Comparison of ENCODE assay signal across 13 cellular contexts in genomic region chr6:40164345-40164755, GRCh38.
DNase-seq lines count a peak whose midpoint lies in the region; ATAC-seq and TF ChIP-seq lines count a peak whose summit lies in the region.
"Had no signal": no experiment of that assay in that cellular context is flagged by ENCODE, and none has a peak within 500 bp of the region (broad histone marks: within the 10 kb centered on the region; RNA-seq: fewer than 3 reads in every experiment).

No MANE protein-coding gene starts in this region.

- H3K4me3 ChIP-seq in Karpas-422 (ENCODE audit: low read length): no peak overlapping the region
- H3K4me3 ChIP-seq in neural progenitor cell: no peak overlapping the region
- no peak overlapping the region for H3K4me3 ChIP-seq in foreskin fibroblast (ENCODE audit: low read depth in 1 of 2, low read length in 2 of 2)
- no peak overlapping the region for H3K4me3 ChIP-seq in CD8-positive, alpha-beta T cell (ENCODE audit: low read depth, low read length)
- H3K4me3 ChIP-seq: BLaER1, mucosa of descending colon, upper lobe of left lung had no signal

- H2AFZ ChIP-seq in Karpas-422 (ENCODE audit: low read length): no peak overlapping the region
- peak overlapping the region; percentile 87 for H2AFZ ChIP-seq in neural progenitor cell (replicated peaks)

- no peaks in the 10 kb centered on the region for H3K9me2 ChIP-seq in Karpas-422 (replicated peaks; ENCODE audit: insufficient read depth, low read length)

- H3K9me3 Mint-ChIP-seq in neural progenitor cell (no peaks in the 10 kb centered on the region), osteocyte (ENCODE audit: unreplicated experiment) (no peaks in the 10 kb centered on the region)
- H3K9me3 Mint-ChIP-seq in CD8-positive, alpha-beta T cell: no peaks in the 10 kb centered on the region

- H3K79me2 ChIP-seq in Karpas-422 (ENCODE audit: low read length) (no peaks in the 10 kb centered on the region), neural progenitor cell (ENCODE audit: low read depth) (no peaks in the 10 kb centered on the region)

- H3K36me3 Mint-ChIP-seq in neural progenitor cell (no peaks in the 10 kb centered on the region), osteocyte (ENCODE audit: unreplicated experiment) (no peaks in the 10 kb centered on the region)
- H3K36me3 Mint-ChIP-seq in CD8-positive, alpha-beta T cell: no peaks in the 10 kb centered on the region

- H3K4me1 Mint-ChIP-seq in neural progenitor cell: no peaks in the 10 kb centered on the region
- H3K4me1 Mint-ChIP-seq in CD8-positive, alpha-beta T cell (ENCODE audit: low read depth): no peaks in the 10 kb centered on the region
- no peaks in the 10 kb centered on the region for H3K4me1 Mint-ChIP-seq in osteocyte (ENCODE audit: unreplicated experiment)

- ATAC-seq in HG02981 (IDR thresholded peaks at IDR 0.05; ENCODE audit: unreplicated experiment): no peak
- no peak for ATAC-seq in CD8-positive, alpha-beta T cell
- ATAC-seq: activated CD4-positive, CD25-positive, alpha-beta regulatory T cell treated with anti-CD3 and anti-CD28 coated beads, Interleukin-2, amount 50 U/mL, for 24 hours; mucosa of descending colon had no signal

- CTCF ChIA-PET in CD8-positive, alpha-beta T cell (lab: Charles Lee): no interaction called here

- intact Hi-C loops in CD8-positive, alpha-beta T cell (cut with DNase I, micrococcal nuclease): no loop called here

- no peaks in the 10 kb centered on the region for H3K27me3 ChIP-seq in Karpas-422 (ENCODE audit: low read length)
- no peaks in the 10 kb centered on the region for H3K27me3 ChIP-seq in neural progenitor cell
- H3K27me3 ChIP-seq in CD8-positive, alpha-beta T cell (ENCODE audit: insufficient read depth, low read length): no peaks in the 10 kb centered on the region
- H3K27me3 ChIP-seq: BLaER1, upper lobe of left lung had no signal

- H3K9me3 ChIP-seq in Karpas-422 (ENCODE audit: low read length) (no peaks in the 10 kb centered on the region), neural progenitor cell (ENCODE audit: low read depth) (no peaks in the 10 kb centered on the region)
- H3K9me3 ChIP-seq in CD8-positive, alpha-beta T cell (ENCODE audit: low read length): no peaks in the 10 kb centered on the region
- H3K9me3 ChIP-seq: BLaER1, mucosa of descending colon, upper lobe of left lung had no signal

- H3K4me3 Mint-ChIP-seq in neural progenitor cell (no peak overlapping the region), osteocyte (ENCODE audit: unreplicated experiment) (no peak overlapping the region)
- no peak overlapping the region for H3K4me3 Mint-ChIP-seq in CD8-positive, alpha-beta T cell

- H3K27ac ChIP-seq in Karpas-422 (ENCODE audit: low read length): no peak overlapping the region
- no peak overlapping the region for H3K27ac ChIP-seq in neural progenitor cell
- no peak overlapping the region for H3K27ac ChIP-seq in CD8-positive, alpha-beta T cell (ENCODE audit: low read depth, low read length)
- H3K27ac ChIP-seq: BLaER1, upper lobe of left lung had no signal

- H3K36me3 ChIP-seq in Karpas-422 (ENCODE audit: insufficient read depth, low read length): no peaks in the 10 kb centered on the region
- H3K36me3 ChIP-seq in neural progenitor cell: no peaks in the 10 kb centered on the region
- H3K36me3 ChIP-seq in CD8-positive, alpha-beta T cell (ENCODE audit: insufficient read depth, low read length): no peaks in the 10 kb centered on the region
- H3K36me3 ChIP-seq: BLaER1, upper lobe of left lung had no signal

- peak overlapping the region; percentile 57 for H3K27ac Mint-ChIP-seq in neural progenitor cell
- no peak overlapping the region for H3K27ac Mint-ChIP-seq in CD8-positive, alpha-beta T cell
- no peak overlapping the region for H3K27ac Mint-ChIP-seq in osteocyte (ENCODE audit: unreplicated experiment)

- H3F3A ChIP-seq in neural progenitor cell (ENCODE audit: low read depth): no peaks in the 10 kb centered on the region

- H4K20me1 ChIP-seq in Karpas-422 (ENCODE audit: insufficient read depth, low read depth, low read length): no peaks in the 10 kb centered on the region
- no peaks in the 10 kb centered on the region for H4K20me1 ChIP-seq in neural progenitor cell (ENCODE audit: low read depth)
- H4K20me1 ChIP-seq: BLaER1 had no signal

- H3K27me3 Mint-ChIP-seq in neural progenitor cell (ENCODE audit: insufficient read depth, low read depth) (peaks cover 8% of the 10 kb centered on the region), osteocyte (ENCODE audit: unreplicated experiment) (no peaks in the 10 kb centered on the region)
- H3K27me3 Mint-ChIP-seq in CD8-positive, alpha-beta T cell (ENCODE audit: low read depth): peaks cover 8% of the 10 kb centered on the region

- no peaks in the 10 kb centered on the region for H3K4me1 ChIP-seq in Karpas-422 (ENCODE audit: low read length)
- H3K4me1 ChIP-seq in neural progenitor cell: no peaks in the 10 kb centered on the region
- no peaks in the 10 kb centered on the region for H3K4me1 ChIP-seq in CD8-positive, alpha-beta T cell (ENCODE audit: insufficient read depth, low read length)
- H3K4me1 ChIP-seq: BLaER1, upper lobe of left lung had no signal

- DNase-seq in Ammon's horn (ENCODE audit: low spot score) (peak; percentile 66), Karpas-422 (peak; percentile 51), anterior cingulate cortex (lab: John Stamatoyannopoulos, UW) (peak in 41 of 58 donors; percentile 1 to 83 (median 26)), neural progenitor cell (ENCODE audit: low spot score) (no peak), foreskin fibroblast (no peak), osteocyte (ENCODE audit: extremely low spot score, unreplicated experiment) (no peak)
- DNase-seq in CD8-positive, alpha-beta T cell: no peak
- DNase-seq: activated T-cell treated with anti-CD3 and anti-CD28 coated beads, Interleukin-2, amount 50 U/mL, for 48 hours; mucosa of descending colon had no signal

- TF ChIP-seq CTCF in neural progenitor cell (IDR thresholded peaks at IDR 0.05) (no peak), foreskin fibroblast (IDR thresholded peaks at IDR 0.05; ENCODE audit: low read depth, low read length) (no peak), osteocyte (IDR thresholded peaks at IDR 0.05) (no peak)
- no peak for TF ChIP-seq CTCF in CD8-positive, alpha-beta T cell (IDR thresholded peaks at IDR 0.05)

- H3K4me2 ChIP-seq in Karpas-422 (ENCODE audit: low read depth, low read length, poor library complexity, severe bottlenecking) (no peak overlapping the region), neural progenitor cell (no peak overlapping the region)
- H3K4me2 ChIP-seq: BLaER1 had no signal

- no peak overlapping the region for H3K9ac ChIP-seq in Karpas-422 (ENCODE audit: low read length)
- no peak overlapping the region for H3K9ac ChIP-seq in neural progenitor cell
- H3K9ac ChIP-seq: BLaER1 had no signal

- POLR2A ChIA-PET in CD8-positive, alpha-beta T cell (lab: Charles Lee): no interaction called here

Comparison
In these comparisons a context has a peak if more than half of its experiments do, and no peak if none do; other contexts are left out.
1. DNase-seq: peak in Ammon's horn (single experiment), Karpas-422 (single experiment) and anterior cingulate cortex (41 of 58); none in neural progenitor cell (single experiment), foreskin fibroblast (0 of 2), CD8-positive, alpha-beta T cell (0 of 7) and osteocyte (single experiment).